Comparison of ENCODE assay signal across 1 cellular context in genomic region chr9:33331411-33331891, GRCh38.
TF ChIP-seq lines count a peak whose summit lies in the region.

No MANE protein-coding gene starts in this region.

TF ChIP-seq in IMR-90, 13 proteins besides CTCF, POLR2A, EP300 and RAD21 (continued from another document):
- TF ChIP-seq ELK1 (IDR thresholded peaks at IDR 0.05; ENCODE audit: borderline replicate concordance, low read depth, low read length) (no peak), MXI1 (IDR thresholded peaks at IDR 0.05; ENCODE audit: borderline replicate concordance, low read depth, low read length) (no peak), USF2 (IDR thresholded peaks at IDR 0.05; ENCODE audit: low read depth, low read length) (no peak), RCOR1 (IDR thresholded peaks at IDR 0.05; ENCODE audit: insufficient replicate concordance, low read length) (no peak)
